25 cellular contexts compared by ENCODE assay signal in genomic region chr20:53927990-53928389, GRCh38.
"Had no signal": no experiment of that assay in that cellular context is flagged by ENCODE, and none has a peak within 500 bp of the region (broad histone marks: within the 10 kb centered on the region; RNA-seq: fewer than 3 reads in every experiment).

No MANE protein-coding gene starts in this region.

- DNase-seq: activated CD4-positive, alpha-beta T cell treated with anti-CD3 and anti-CD28 coated beads for 36 hours; activated CD4-positive, alpha-beta T cell treated with anti-CD3 and anti-CD28 coated beads, Interleukin-2, amount 50 U/mL, for 4 hours; activated naive CD4-positive, alpha-beta T cell treated with Interleukin-2 at 50 U/mL for 16 hours; activated naive CD8-positive, alpha-beta T cell treated with anti-CD3 and anti-CD28 coated beads, Interleukin-2, amount 10 ng/mL, durations not matched to agents 7 days and 5 days; activated T-cell treated with anti-CD3 and anti-CD28 coated beads, Interleukin-2, amount 50 U/mL, for 48 hours; amniotic stem cell; effector memory CD4-positive, alpha-beta T cell; glutamatergic neuron; immature natural killer cell; left lung; midbrain; ovary; right cardiac atrium; stimulated activated CD4-positive, alpha-beta T cell treated with anti-CD3 and anti-CD28 coated beads, Interleukin-1b, Interleukin-23, amount 100 ng/mL, for 48 hours; stimulated activated naive CD4-positive, alpha-beta T cell treated with Interleukin-2 at 50 U/mL for 16 hours; T1000 had no signal

- H3K4me3 ChIP-seq: breast epithelium, hepatocyte, left lung, ovary, thoracic aorta, vagina had no signal

- H3K36me3 Mint-ChIP-seq: activated naive CD8-positive, alpha-beta T cell treated with anti-CD3 and anti-CD28 coated beads, Interleukin-2, amount 10 ng/mL, durations not matched to agents 7 days and 5 days; immature natural killer cell; natural killer cell treated with Interleukin-12 subunit alpha and Interleukin-12 subunit beta and Interleukin-15 and Interleukin-18, amount 100 ng/mL, for 72 hours; type B pancreatic cell; WTC11 had no signal

- H3K4me3 Mint-ChIP-seq: activated CD4-positive, alpha-beta T cell treated with anti-CD3 and anti-CD28 coated beads for 36 hours; activated naive CD8-positive, alpha-beta T cell treated with anti-CD3 and anti-CD28 coated beads, Interleukin-2, amount 10 ng/mL, durations not matched to agents 7 days and 5 days; central memory CD8-positive, alpha-beta T cell; immature natural killer cell; natural killer cell treated with Interleukin-12 subunit alpha and Interleukin-12 subunit beta and Interleukin-15 and Interleukin-18, amount 100 ng/mL, for 72 hours; type B pancreatic cell; WTC11 had no signal

- H2AFZ ChIP-seq: hepatocyte had no signal

- H3K27me3 ChIP-seq: breast epithelium, hepatocyte, left lung, ovary, vagina had no signal

- H3K27ac ChIP-seq: breast epithelium, hepatocyte, left lung, ovary, thoracic aorta, vagina had no signal

- H3K27ac Mint-ChIP-seq: activated CD4-positive, alpha-beta T cell treated with anti-CD3 and anti-CD28 coated beads for 36 hours; activated naive CD8-positive, alpha-beta T cell treated with anti-CD3 and anti-CD28 coated beads, Interleukin-2, amount 10 ng/mL, durations not matched to agents 7 days and 5 days; type B pancreatic cell; WTC11 had no signal

- H3K27me3 Mint-ChIP-seq: activated CD4-positive, alpha-beta T cell treated with anti-CD3 and anti-CD28 coated beads for 36 hours; activated naive CD8-positive, alpha-beta T cell treated with anti-CD3 and anti-CD28 coated beads, Interleukin-2, amount 10 ng/mL, durations not matched to agents 7 days and 5 days; central memory CD8-positive, alpha-beta T cell; natural killer cell treated with Interleukin-12 subunit alpha and Interleukin-12 subunit beta and Interleukin-15 and Interleukin-18, amount 100 ng/mL, for 72 hours; type B pancreatic cell had no signal

- ATAC-seq: activated CD4-positive, alpha-beta T cell treated with anti-CD3 and anti-CD28 coated beads for 36 hours; esophagus mucosa; left lung; natural killer cell treated with Interleukin-12 subunit alpha and Interleukin-12 subunit beta and Interleukin-15 and Interleukin-18, amount 100 ng/mL, for 72 hours; right cardiac atrium; WTC11 had no signal

- H3K36me3 ChIP-seq: breast epithelium, left lung, ovary, thoracic aorta, vagina had no signal

- H3K9me3 Mint-ChIP-seq: activated naive CD8-positive, alpha-beta T cell treated with anti-CD3 and anti-CD28 coated beads, Interleukin-2, amount 10 ng/mL, durations not matched to agents 7 days and 5 days; central memory CD8-positive, alpha-beta T cell; immature natural killer cell; natural killer cell treated with Interleukin-12 subunit alpha and Interleukin-12 subunit beta and Interleukin-15 and Interleukin-18, amount 100 ng/mL, for 72 hours; type B pancreatic cell had no signal

- H3K4me1 ChIP-seq: breast epithelium had no signal

- H3K4me2 ChIP-seq: hepatocyte had no signal

- H3K9me3 ChIP-seq: breast epithelium, left lung, ovary, thoracic aorta, vagina had no signal

- H3K79me2 ChIP-seq: hepatocyte had no signal
